ENCODE assay signal across 9 cellular contexts in the genomic region with DNA sequence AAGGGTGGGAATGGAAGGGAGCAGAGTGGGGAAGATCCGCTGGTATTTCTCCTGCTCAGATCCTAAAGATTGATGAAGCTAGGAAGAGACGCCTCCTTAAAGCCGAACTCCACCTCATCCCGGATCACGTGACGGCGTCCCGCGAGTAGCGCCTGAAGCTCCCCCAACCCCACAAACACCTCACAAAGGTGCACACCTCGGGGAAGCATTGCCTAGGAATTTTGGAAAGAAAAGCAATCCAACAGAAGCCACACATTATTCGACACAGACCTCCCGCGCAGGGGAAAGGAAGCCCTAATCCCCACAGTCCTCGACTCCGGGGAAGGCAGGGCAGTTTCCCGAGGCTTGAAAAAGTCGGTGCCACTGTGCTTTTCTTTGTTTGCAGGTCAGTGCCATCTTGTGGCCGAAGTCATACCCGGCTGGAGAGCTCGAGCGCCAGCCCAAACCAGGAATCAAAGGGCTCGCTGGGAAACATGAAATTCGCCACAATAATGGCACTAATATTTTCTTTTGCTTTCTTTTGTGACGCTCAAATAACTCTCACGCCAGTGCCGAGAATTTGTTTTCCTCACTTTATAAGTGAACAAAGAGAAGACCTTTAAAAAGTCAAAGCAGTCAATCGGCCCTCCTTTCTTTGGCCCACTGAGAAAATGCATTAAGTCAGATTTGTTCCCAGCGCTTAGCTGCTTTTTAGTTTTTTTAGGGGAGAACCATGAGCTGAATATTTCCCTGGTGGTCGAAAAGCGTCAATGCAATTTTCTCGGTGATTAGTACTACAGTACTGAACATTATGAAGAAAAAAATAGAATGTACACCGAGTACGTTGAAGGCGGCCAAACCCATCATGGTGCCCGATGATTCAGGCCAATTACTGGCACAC. TPM values are rescaled to one million over a fixed set of nuclear protein-coding genes. Genes with fewer than 3 reads are reported as not detected.
DNase-seq lines count a peak whose midpoint lies in the region; ATAC-seq, FAIRE-seq and TF ChIP-seq lines count a peak whose summit lies in the region.
"Had no signal": no experiment of that assay in that cellular context is flagged by ENCODE, and none has a peak within 500 bp of the region (broad histone marks: within the 10 kb centered on the region; RNA-seq: fewer than 3 reads in every experiment).

TSS of gene NPY1R (minus strand) at position 71 of the 880 bp plus-strand sequence. CDS start 6,042 bp downstream, outside the sequence.

- H4K20me1 ChIP-seq in K562 (replicated peaks; ENCODE audit: control insufficient read depth, insufficient read depth, low read length): no peaks in the 10 kb centered on the region

- peak within 1 kb of the TSS in 1 of 2 experiments; percentile 49; a peak in 1 of 4 replicates for H3K9ac ChIP-seq in K562 (ENCODE audit: insufficient read depth in 1 of 2, low read depth in 2 of 2, low read length in 2 of 2)

- H3K27me3 ChIP-seq in K562 (ENCODE audit: control insufficient read depth in 2 of 2, insufficient read depth in 2 of 2, low read length in 2 of 2): peaks cover 0 to 15% of the 10 kb centered on the region in 2 experiments; a peak in 1 of 5 replicates

- no peaks in the 10 kb centered on the region for H3K79me2 ChIP-seq in K562 (ENCODE audit: control insufficient read depth, insufficient read depth, low read length)

- peak; percentile 67 to 80 (median 71) for TF ChIP-seq CTCF in K562 (IDR thresholded peaks at IDR 0.05 in 2 of 3, conservative IDR thresholded peaks at IDR 0.05 in 1 of 3; ENCODE audit: insufficient read depth in 2 of 3, low read depth in 1 of 3, low read length in 3 of 3)

- POLR2A ChIA-PET in K562 (lab: Yijun Ruan, JAX): interaction anchor here (1.0 kb wide), 1 partner anchor 11 kb away, joined by 3 read pairs; no protein-coding TSS in a partner anchor

- ATAC-seq in GM21423 (IDR thresholded peaks at IDR 0.05; ENCODE audit: unreplicated experiment) (peak; percentile 86), K562 (peak; percentile 98)

- H2AFZ ChIP-seq in K562 (ENCODE audit: low read depth, low read length): peak within 1 kb of the TSS; percentile 86

- peaks cover 0 to 8% of the 10 kb centered on the region in 2 experiments; a peak in 4 of 5 replicates for H3K4me1 ChIP-seq in K562 (replicated peaks in 1 of 2; ENCODE audit: control insufficient read depth in 2 of 2, insufficient read depth in 2 of 2, low read length in 2 of 2)

- no peak for TF ChIP-seq POLR2A in K562 (conservative IDR thresholded peaks at IDR 0.05)

- no peak within 1 kb of the TSS for H3K27ac ChIP-seq in K562 (ENCODE audit: extremely low read depth, low read depth, low read length)

- peak within 1 kb of the TSS; percentile 16 for H3K4me3 ChIP-seq in K562

- in situ Hi-C loops in K562 (cut with MboI): loop anchor here (10.0 kb wide), 2 partner anchors 138 to 228 kb away; no protein-coding TSS in a partner anchor

- H3K4me2 ChIP-seq in K562 (ENCODE audit: insufficient read depth, low read length): peak within 1 kb of the TSS; percentile 68

- TF ChIP-seq RAD21 in K562 (CRISPR knock-in tag; conservative IDR thresholded peaks at IDR 0.05 in 1 of 2, IDR thresholded peaks at IDR 0.05 in 1 of 2): peak; percentile 61 to 76

- FAIRE-seq in K562 (lab: Jason Lieb, UNC): peak; percentile 80
- FAIRE-seq: islet of Langerhans had no signal

- H3K9me3 ChIP-seq in K562 (replicated peaks; ENCODE audit: control insufficient read depth, insufficient read depth, low read depth, low read length): no peaks in the 10 kb centered on the region

- no peak for TF ChIP-seq EP300 in K562 (IDR thresholded peaks at IDR 0.05; ENCODE audit: low read length)

- WGBS in K562 (ENCODE audit: insufficient coverage, low coverage, missing lambda C conversion rate): 9% methylated on average over 35 of the region's 36 CpGs

- BruUV-seq in K562 (replicated peaks; lab: Mats Ljungman, UMichigan): no TSS peak

- H3K36me3 ChIP-seq in K562 (ENCODE audit: control insufficient read depth, insufficient read depth, low read length): no peaks in the 10 kb centered on the region

- intact Hi-C loops in K562 (cut with micrococcal nuclease): loop anchor here (1.0 to 5.0 kb wide), 5 partner anchors 137 to 835 kb away; no protein-coding TSS in a partner anchor

- H3K9me1 ChIP-seq in K562 (ENCODE audit: control insufficient read depth, insufficient read depth, low read length): no peaks in the 10 kb centered on the region

- CTCF ChIA-PET in K562 (lab: Yijun Ruan, JAX; ENCODE audit: low intra/inter-chr PET ratio): interaction anchor here (0.7 kb wide), 1 partner anchor 285 kb away, joined by 3 read pairs; no protein-coding TSS in a partner anchor

- DNase-seq in DMS79 (lab: John Stamatoyannopoulos, UW): peak; percentile 37
- peak; percentile 23 for DNase-seq in HS-27A (ENCODE audit: low read depth)
- peak; percentile 67 for DNase-seq in RPMI7951 (ENCODE audit: low read depth)
- DNase-seq in K562 (ENCODE audit: extremely low read depth in 1 of 4, low spot score in 3 of 4): peak; percentile 46 to 76 (median 60)
- peak; percentile 69 to 75 for DNase-seq in hippocampal formation (lab: John Stamatoyannopoulos, UW)
- DNase-seq in putamen (ENCODE audit: low spot score): peak; percentile 79
- DNase-seq in GDM1 (lab: John Stamatoyannopoulos, UW): no peak

TF ChIP-seq in K562, 482 proteins besides CTCF, POLR2A, EP300 and RAD21 (continues in another document):
- TF ChIP-seq ZNF384 (IDR thresholded peaks at IDR 0.05; ENCODE audit: low read depth, low read length): peak; percentile 11; the same call in 1 of the 2 replicates
- TF ChIP-seq BDP1 (IDR thresholded peaks at IDR 0.05; ENCODE audit: insufficient read depth, insufficient read length): no peak
- TF ChIP-seq TCFL5 (CRISPR knock-in tag; conservative IDR thresholded peaks at IDR 0.05): no peak
- TF ChIP-seq POLR2AphosphoS2 (IDR thresholded peaks at IDR 0.05; ENCODE audit: low read length): no peak
- TF ChIP-seq ZBED1 (IDR thresholded peaks at IDR 0.05): no peak
- TF ChIP-seq RB1 (IDR thresholded peaks at IDR 0.05; ENCODE audit: low read depth): 0 out of 2 replicates have a peak, but pooled peaks have one; percentile 46
- peak; percentile 66; the same call in 1 of the 2 replicates for TF ChIP-seq L3MBTL2 (IDR thresholded peaks at IDR 0.05)
- no peak for TF ChIP-seq SNRNP70 (optimal IDR thresholded peaks at IDR 0.05; ENCODE audit: low read depth, low read length)
- no peak for TF ChIP-seq KDM1A (IDR thresholded peaks at IDR 0.05)
- TF ChIP-seq RAD51 (IDR thresholded peaks at IDR 0.05; ENCODE audit: borderline replicate concordance, low read depth): peak; percentile 92
- TF ChIP-seq, protein P1, sequence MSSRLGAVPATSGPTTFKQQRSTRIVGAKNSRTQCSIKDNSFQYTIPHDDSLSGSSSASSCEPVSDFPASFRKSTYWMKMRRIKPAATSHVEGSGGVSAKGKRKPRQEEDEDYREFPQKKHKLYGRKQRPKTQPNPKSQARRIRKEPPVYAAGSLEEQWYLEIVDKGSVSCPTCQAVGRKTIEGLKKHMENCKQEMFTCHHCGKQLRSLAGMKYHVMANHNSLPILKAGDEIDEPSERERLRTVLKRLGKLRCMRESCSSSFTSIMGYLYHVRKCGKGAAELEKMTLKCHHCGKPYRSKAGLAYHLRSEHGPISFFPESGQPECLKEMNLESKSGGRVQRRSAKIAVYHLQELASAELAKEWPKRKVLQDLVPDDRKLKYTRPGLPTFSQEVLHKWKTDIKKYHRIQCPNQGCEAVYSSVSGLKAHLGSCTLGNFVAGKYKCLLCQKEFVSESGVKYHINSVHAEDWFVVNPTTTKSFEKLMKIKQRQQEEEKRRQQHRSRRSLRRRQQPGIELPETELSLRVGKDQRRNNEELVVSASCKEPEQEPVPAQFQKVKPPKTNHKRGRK (tag; IDR thresholded peaks at IDR 0.05): no peak
- peak; percentile 85 for TF ChIP-seq SMC3 (conservative IDR thresholded peaks at IDR 0.05; ENCODE audit: insufficient read depth, low read depth, low read length)

RNA-seq across cellular contexts. Expression of gene NPY1R, which starts in this region (rescaled TPM):
- total RNA-seq in RPMI7951 (2014; rRNA removed; shearing (Covaris generic)): not detected in 2 replicates
- 0.23 TPM in 1 of 2 replicates, not detected in the other for total RNA-seq in K562 (2011; cell fraction: chromatin; rRNA removed; ENCODE audit: low replicate concordance)
- total RNA-seq in K562 (2011; cell fraction: nucleolus; rRNA removed): not detected in 2 replicates
- not detected in 2 replicates for total RNA-seq in K562 (2011; cell fraction: nucleoplasm; rRNA removed)
- total RNA-seq in K562 (2014; rRNA removed) (not detected in 2 replicates), K562 (2014; rRNA removed; fragmentation: Illumina TruSeq; extraction: Trizol) (0.10 TPM in 1 of 2 replicates, not detected in the other), K562 (2015; rRNA removed; fragmentation: Illumina TruSeq; extraction: Trizol) (0.18 TPM in 1 of 2 replicates, not detected in the other), K562 (2021) (0.07 and 0.13 TPM in 2 replicates)
- polyA plus RNA-seq in K562 (2011; rRNA removed) (not detected in 2 replicates), K562 (2014; fragmentation: Illumina TruSeq; extraction: Trizol) (not detected in 2 replicates), K562 (2014; fragmentation: Nextera tagmentation; extraction: Ambion mirVana) (under 1 TPM; 0.04 to 0.10 TPM), K562 (2014; rRNA removed) (not detected in 2 replicates)
- polyA plus RNA-seq in K562 (2011; cell fraction: cytosol; rRNA removed): not detected in 2 replicates
- not detected in 2 replicates for polyA plus RNA-seq in K562 (2011; cell fraction: nucleus; rRNA removed)
- polyA plus RNA-seq in K562 (2012): 0.07 and 0.10 TPM in 2 replicates
- not detected in 2 replicates for polyA minus RNA-seq in K562 (2011; rRNA and poly(A)+ RNA removed)
- not detected in 2 replicates for polyA minus RNA-seq in K562 (2011; cell fraction: cytosol; rRNA and poly(A)+ RNA removed)
- polyA minus RNA-seq in K562 (2011; cell fraction: nucleus; rRNA and poly(A)+ RNA removed): not detected in 2 replicates

Comparison
In these comparisons a context has a peak if more than half of its experiments do, and no peak if none do; other contexts are left out.
1. Peak in DNase-seq in RPMI7951; RNA of the gene not detected or under 1 TPM.
2. Peak in DNase-seq, ATAC-seq, H3K4me3 ChIP-seq and H3K4me2 ChIP-seq in K562; RNA of the gene not detected or under 1 TPM.